In genomic region chr14:73770977-73771847, GRCh38 we compare ENCODE assay signal across 8 cellular contexts. TPM values are rescaled to one million over a fixed set of nuclear protein-coding genes. Genes with fewer than 3 reads are reported as not detected.
DNase-seq lines count a peak whose midpoint lies in the region; ATAC-seq and TF ChIP-seq lines count a peak whose summit lies in the region.

No MANE protein-coding gene starts in this region.

- DNase-seq in activated naive CD8-positive, alpha-beta T cell treated with anti-CD3 and anti-CD28 coated beads for 36 hours = no peak
- no peak for DNase-seq in natural killer cell
- no peak for DNase-seq in GF-D8 (lab: John Stamatoyannopoulos, UW)
- no peak for DNase-seq in COR-L47 (lab: John Stamatoyannopoulos, UW)
- DNase-seq in NCI-H526 treated with DMSO at 0.1 percent for 48 hours (lab: John Stamatoyannopoulos, UW) = no peak
- DNase-seq in NCI-H146 treated with DMSO at 0.1 percent for 48 hours (lab: John Stamatoyannopoulos, UW; ENCODE audit: unreplicated experiment) = no peak

- no peak for TF ChIP-seq CTCF in natural killer cell (IDR thresholded peaks at IDR 0.05)

- ATAC-seq in GM19025 (IDR thresholded peaks at IDR 0.05; ENCODE audit: low read depth, unreplicated experiment) (peak; percentile 9), HG02973 (IDR thresholded peaks at IDR 0.05; ENCODE audit: unreplicated experiment) (peak; percentile 14), natural killer cell (no peak)

- intact Hi-C loops in natural killer cell (cut with micrococcal nuclease) = loop anchor here (1.0 to 2.0 kb wide), 2 partner anchors 9 to 14 kb away; no protein-coding TSS in a partner anchor

- H3K27ac Mint-ChIP-seq in activated naive CD8-positive, alpha-beta T cell treated with anti-CD3 and anti-CD28 coated beads for 36 hours = peak overlapping the region; percentile 86
- H3K27ac Mint-ChIP-seq in natural killer cell = peak overlapping the region; percentile 83 to 89

- peaks cover 2% of the 10 kb centered on the region for H3K9me3 Mint-ChIP-seq in activated naive CD8-positive, alpha-beta T cell treated with anti-CD3 and anti-CD28 coated beads for 36 hours
- H3K9me3 Mint-ChIP-seq in natural killer cell = no peaks in the 10 kb centered on the region

- H3K27me3 Mint-ChIP-seq in activated naive CD8-positive, alpha-beta T cell treated with anti-CD3 and anti-CD28 coated beads for 36 hours = no peaks in the 10 kb centered on the region
- no peaks in the 10 kb centered on the region for H3K27me3 Mint-ChIP-seq in natural killer cell (ENCODE audit: low read depth in 2 of 2)

- H3K36me3 Mint-ChIP-seq in activated naive CD8-positive, alpha-beta T cell treated with anti-CD3 and anti-CD28 coated beads for 36 hours = peaks cover 12% of the 10 kb centered on the region
- H3K36me3 Mint-ChIP-seq in natural killer cell = no peaks in the 10 kb centered on the region

- H3K4me1 Mint-ChIP-seq in activated naive CD8-positive, alpha-beta T cell treated with anti-CD3 and anti-CD28 coated beads for 36 hours = peaks cover 64% of the 10 kb centered on the region
- peaks cover 49 to 58% of the 10 kb centered on the region in 2 donors for H3K4me1 Mint-ChIP-seq in natural killer cell

- H3K4me3 Mint-ChIP-seq in activated naive CD8-positive, alpha-beta T cell treated with anti-CD3 and anti-CD28 coated beads for 36 hours = peak overlapping the region; percentile 40
- peak overlapping the region; percentile 40 for H3K4me3 Mint-ChIP-seq in natural killer cell

RNA-seq across cellular contexts. Expression of gene PNMA1, which starts 57.0 kb away (rescaled TPM):
- total RNA-seq in activated naive CD8-positive, alpha-beta T cell treated with anti-CD3 and anti-CD28 coated beads for 36 hours = 10 to 100 TPM; 26.6 to 28.3 TPM
- 10 to 100 TPM; 26.0 to 32.3 (median 28.9) TPM for total RNA-seq in natural killer cell

Comparison
In these comparisons a context has a peak if more than half of its experiments do, and no peak if none do; other contexts are left out.
1. ATAC-seq: peak in GM19025 (single experiment) and HG02973 (single experiment); none in natural killer cell (0 of 3).